ENCODE assay signal across 8 cellular contexts in the genomic region with DNA sequence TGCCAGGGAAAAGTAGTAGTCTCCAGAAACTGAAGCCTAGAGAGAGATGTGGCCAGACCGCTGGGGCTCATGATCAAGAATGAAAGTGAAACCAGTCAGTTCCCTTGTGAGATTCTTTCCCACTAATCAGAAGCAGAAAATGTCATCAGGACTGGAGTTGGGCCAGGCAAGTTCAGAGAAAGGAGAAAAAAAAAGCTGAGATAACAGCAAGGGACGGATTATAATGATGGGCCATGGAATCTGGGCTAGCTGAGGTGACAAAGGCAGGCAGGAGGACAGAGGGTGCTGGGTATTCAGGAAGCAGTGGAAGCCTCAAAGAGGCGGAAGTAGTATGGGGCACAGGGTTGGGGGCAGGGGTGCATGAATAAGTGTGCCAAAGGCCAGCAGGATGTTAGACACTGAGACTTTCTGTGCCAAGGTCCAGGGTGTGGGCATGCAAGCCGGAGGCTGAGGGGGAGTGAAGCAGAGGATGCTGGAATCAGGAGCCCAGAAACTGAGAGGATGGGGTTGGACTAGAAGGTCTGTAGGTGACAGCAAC.
A peak's percentile ranks its signal among the peaks of the same experiment; 100 is the strongest.
DNase-seq lines count a peak whose midpoint lies in the region; ATAC-seq lines count a peak whose summit lies in the region.

No MANE protein-coding gene starts in this region.

- H3K36me3 Mint-ChIP-seq in T-helper 1 cell treated with Interleukin-12 subunit alpha and Interleukin-12 subunit beta and Interleukin-4 antibody, amounts not matched to agents 30 μg/mL and 1 μg/mL, for 36 hours (ENCODE audit: low read depth), result peaks cover 28% of the 10 kb centered on the region

- H3K27ac Mint-ChIP-seq in T-helper 1 cell treated with Interleukin-12 subunit alpha and Interleukin-12 subunit beta and Interleukin-4 antibody, amounts not matched to agents 30 μg/mL and 1 μg/mL, for 36 hours, result peak overlapping the region; percentile 100

- DNase-seq in astrocyte of the hippocampus (ENCODE audit: low read depth, low spot score) (peak; percentile 77), NCI-H1436 treated with DMSO at 0.1 percent for 48 hours (lab: John Stamatoyannopoulos, UW) (no peak)
- DNase-seq in stimulated activated CD4-positive, alpha-beta T cell treated with anti-CD3 and anti-CD28 coated beads, Interleukin-1b, Interleukin-23, amount 100 ng/mL, for 48 hours, result peak; percentile 25

- peak overlapping the region; percentile 100 for H3K4me3 Mint-ChIP-seq in T-helper 1 cell treated with Interleukin-12 subunit alpha and Interleukin-12 subunit beta and Interleukin-4 antibody, amounts not matched to agents 30 μg/mL and 1 μg/mL, for 36 hours

- H3K9me3 Mint-ChIP-seq in T-helper 1 cell treated with Interleukin-12 subunit alpha and Interleukin-12 subunit beta and Interleukin-4 antibody, amounts not matched to agents 30 μg/mL and 1 μg/mL, for 36 hours, result no peaks in the 10 kb centered on the region

- ATAC-seq in GM18498 (IDR thresholded peaks at IDR 0.05; ENCODE audit: unreplicated experiment), result peak; percentile 40
- peak; percentile 41 for ATAC-seq in HG03354 (IDR thresholded peaks at IDR 0.05; ENCODE audit: poor library complexity, severe bottlenecking, unreplicated experiment)
- ATAC-seq in HG03039 (IDR thresholded peaks at IDR 0.05; ENCODE audit: unreplicated experiment), result no peak

- H3K4me1 Mint-ChIP-seq in T-helper 1 cell treated with Interleukin-12 subunit alpha and Interleukin-12 subunit beta and Interleukin-4 antibody, amounts not matched to agents 30 μg/mL and 1 μg/mL, for 36 hours (ENCODE audit: low read depth), result peaks cover 21% of the 10 kb centered on the region

- peak overlapping the region; percentile 4; the same call in 1 of the 2 replicates for H3K4me3 ChIP-seq in iPS-18c (ENCODE audit: insufficient read depth, low read depth, low read length)

- H3K27me3 Mint-ChIP-seq in T-helper 1 cell treated with Interleukin-12 subunit alpha and Interleukin-12 subunit beta and Interleukin-4 antibody, amounts not matched to agents 30 μg/mL and 1 μg/mL, for 36 hours (ENCODE audit: low read depth), result no peaks in the 10 kb centered on the region

- H3K9me3 ChIP-seq in iPS-18c (ENCODE audit: control insufficient read depth, insufficient read depth, low read length), result peaks cover 2% of the 10 kb centered on the region
